ENCODE assay signal across 8 cellular contexts in genomic region chr1:172662464-172663109, GRCh38.
DNase-seq lines count a peak whose midpoint lies in the region; ATAC-seq and TF ChIP-seq lines count a peak whose summit lies in the region.

No MANE protein-coding gene starts in this region.

- peaks cover 18% of the 10 kb centered on the region for H3K9me3 Mint-ChIP-seq in activated T-cell treated with anti-CD3 and anti-CD28 coated beads, Interleukin-2, amount 50 U/mL, for 24 hours

- H3K4me3 Mint-ChIP-seq in activated T-cell treated with anti-CD3 and anti-CD28 coated beads, Interleukin-2, amount 50 U/mL, for 24 hours: peak overlapping the region; percentile 92

- no peak overlapping the region for H3K27ac ChIP-seq in OCI-LY3 (ENCODE audit: low read length)

- H3K4me2 ChIP-seq in OCI-LY3 (ENCODE audit: low read length): peak overlapping the region; percentile 84

- H3K27me3 ChIP-seq in OCI-LY3 (ENCODE audit: low read depth, low read length): peaks cover 38% of the 10 kb centered on the region

- no peak overlapping the region for H3K9ac ChIP-seq in OCI-LY3 (ENCODE audit: low read length)

- H3K27ac Mint-ChIP-seq in activated T-cell treated with anti-CD3 and anti-CD28 coated beads, Interleukin-2, amount 50 U/mL, for 24 hours: peak overlapping the region; percentile 82

- no peaks in the 10 kb centered on the region for H3K27me3 Mint-ChIP-seq in activated T-cell treated with anti-CD3 and anti-CD28 coated beads, Interleukin-2, amount 50 U/mL, for 24 hours

- peaks cover 91% of the 10 kb centered on the region for H3K4me1 Mint-ChIP-seq in activated T-cell treated with anti-CD3 and anti-CD28 coated beads, Interleukin-2, amount 50 U/mL, for 24 hours (ENCODE audit: low read depth)

- no peaks in the 10 kb centered on the region for H3K36me3 ChIP-seq in OCI-LY3 (replicated peaks; ENCODE audit: low read depth, low read length)

- H3K4me3 ChIP-seq in OCI-LY3 (ENCODE audit: low read length): peak overlapping the region; percentile 71

- no peak for TF ChIP-seq CTCF in OCI-LY3 (IDR thresholded peaks at IDR 0.05; ENCODE audit: low read depth, low read length)

- H4K20me1 ChIP-seq in OCI-LY3 (ENCODE audit: insufficient read depth, low read length): no peaks in the 10 kb centered on the region

- H3K36me3 Mint-ChIP-seq in activated T-cell treated with anti-CD3 and anti-CD28 coated beads, Interleukin-2, amount 50 U/mL, for 24 hours (ENCODE audit: low read depth): peaks cover 82% of the 10 kb centered on the region

- H2AFZ ChIP-seq in OCI-LY3 (ENCODE audit: low read depth, low read length): peak overlapping the region; percentile 35

- H3K4me1 ChIP-seq in OCI-LY3 (ENCODE audit: low read length): peaks cover 14% of the 10 kb centered on the region

- DNase-seq in GM04504 (ENCODE audit: low read depth) (peak; percentile 51), foreskin melanocyte (peak; percentile 15), NCI-H1092 (lab: John Stamatoyannopoulos, UW) (no peak), NCI-H2227 (lab: John Stamatoyannopoulos, UW; ENCODE audit: unreplicated experiment) (no peak)
- peak; percentile 89 for DNase-seq in activated T-cell treated with anti-CD3 and anti-CD28 coated beads, Interleukin-2, amount 50 U/mL, for 24 hours
- DNase-seq in stimulated activated CD4-positive, alpha-beta T cell treated with anti-CD3 and anti-CD28 coated beads, Interleukin-4, amount 100 ng/mL, for 24 hours: peak; percentile 93

- no peaks in the 10 kb centered on the region for H3K79me2 ChIP-seq in OCI-LY3 (ENCODE audit: low read length)

- no peaks in the 10 kb centered on the region for H3K9me3 ChIP-seq in OCI-LY3 (ENCODE audit: insufficient read depth, low read length)

- ATAC-seq in HG02610 (IDR thresholded peaks at IDR 0.05; ENCODE audit: unreplicated experiment): peak; percentile 94

Comparison
In these comparisons a context has a peak if more than half of its experiments do, and no peak if none do; other contexts are left out.
1. DNase-seq: peak in GM04504 (single experiment), activated T-cell treated with anti-CD3 and anti-CD28 coated beads, Interleukin-2, amount 50 U/mL, for 24 hours (single experiment), foreskin melanocyte (single experiment) and stimulated activated CD4-positive, alpha-beta T cell treated with anti-CD3 and anti-CD28 coated beads, Interleukin-4, amount 100 ng/mL, for 24 hours (single experiment); none in NCI-H1092 (single experiment) and NCI-H2227 (single experiment).